24 cellular contexts compared by ENCODE assay signal in genomic region chr20:10721112-10721896, GRCh38. TPM values are rescaled to one million over a fixed set of nuclear protein-coding genes. Genes with fewer than 3 reads are reported as not detected.
DNase-seq lines count a peak whose midpoint lies in the region; ATAC-seq, FAIRE-seq and TF ChIP-seq lines count a peak whose summit lies in the region.
"Had no signal": no experiment of that assay in that cellular context is flagged by ENCODE, and none has a peak within 500 bp of the region (broad histone marks: within the 10 kb centered on the region; RNA-seq: fewer than 3 reads in every experiment).

No MANE protein-coding gene starts in this region.

- no peak for DNase-seq in HepG2 (ENCODE audit: low spot score)
- DNase-seq in right lobe of liver: no peak
- DNase-seq in brain pericyte (ENCODE audit: low read depth, low spot score): peak; percentile 41
- DNase-seq in osteoblast (ENCODE audit: insufficient read length, low spot score, missing footprints): no peak
- DNase-seq in central memory CD4-positive, alpha-beta T cell: no peak
- no peak for DNase-seq in HuH-7 (ENCODE audit: low spot score)
- DNase-seq in SIG-M5 treated with dmso at 0.1 percent for 504 hours (lab: John Stamatoyannopoulos, UW; ENCODE audit: unreplicated experiment): no peak
- DNase-seq: activated CD4-positive, alpha-beta T cell treated with anti-CD3 and anti-CD28 coated beads for 4 hours; activated T-cell treated with anti-CD3 and anti-CD28 coated beads, Interleukin-2, amount 50 U/mL, for 4 hours; adrenal gland; Caco-2; dorsolateral prefrontal cortex; H7; naive B cell; NCI-H1092; NCI-H187 treated with DMSO at 0.1 percent for 48 hours; NCI-H526; Peyer's patch; retina; T-helper 17 cell had no signal

- H4K20me1 ChIP-seq in HepG2 (ENCODE audit: insufficient read depth, low read length) (no peaks in the 10 kb centered on the region), osteoblast (ENCODE audit: insufficient read depth, low read length) (no peaks in the 10 kb centered on the region)
- H4K20me1 ChIP-seq: BLaER1 treated with 17β-estradiol and CSF1 and Interleukin-3, amounts not matched to agents 10 nM and 100 nM had no signal

- H3K27me3 ChIP-seq in HepG2 (ENCODE audit: control insufficient read depth in 1 of 2, insufficient read depth in 2 of 2, low read length in 2 of 2): no peaks in the 10 kb centered on the region
- H3K27me3 ChIP-seq in right lobe of liver: no peaks in the 10 kb centered on the region
- no peaks in the 10 kb centered on the region for H3K27me3 ChIP-seq in osteoblast (ENCODE audit: insufficient read depth, low read length)
- H3K27me3 ChIP-seq: adrenal gland; BLaER1 treated with 17β-estradiol and CSF1 and Interleukin-3, amounts not matched to agents 10 nM and 100 nM; Peyer's patch had no signal

- no peak for ATAC-seq in HepG2
- ATAC-seq in right lobe of liver: no peak
- no peak for ATAC-seq in GM21528 (IDR thresholded peaks at IDR 0.05; ENCODE audit: low FRiP score, unreplicated experiment)
- ATAC-seq: activated T-cell treated with anti-CD3 and anti-CD28 coated beads, Interleukin-2, amount 50 U/mL, for 4 hours; T-helper 17 cell had no signal

- H3K27ac ChIP-seq in HepG2 (ENCODE audit: extremely low read length, insufficient read depth, low read length): no peak overlapping the region
- no peak overlapping the region for H3K27ac ChIP-seq in right lobe of liver
- peak overlapping the region; percentile 58 for H3K27ac ChIP-seq in osteoblast (ENCODE audit: low read depth, low read length)
- H3K27ac ChIP-seq: adrenal gland; BLaER1 treated with 17β-estradiol and CSF1 and Interleukin-3, amounts not matched to agents 10 nM and 100 nM; dorsolateral prefrontal cortex; Peyer's patch; SK-N-MC had no signal

- H3K4me1 ChIP-seq in HepG2 (ENCODE audit: insufficient read depth, low read length) (peaks cover 48% of the 10 kb centered on the region), right lobe of liver (peaks cover 0 to 7% (median 0%) of the 10 kb centered on the region in 4 donors), osteoblast (ENCODE audit: insufficient read depth, low read length) (peaks cover 36% of the 10 kb centered on the region)
- H3K4me1 ChIP-seq: adrenal gland, Peyer's patch had no signal

- no peak overlapping the region for H3K9ac ChIP-seq in HepG2 (ENCODE audit: insufficient read depth, low read depth, low read length)
- H3K9ac ChIP-seq: BLaER1 treated with 17β-estradiol and CSF1 and Interleukin-3, amounts not matched to agents 10 nM and 100 nM had no signal

- BruUV-seq in HepG2 (replicated peaks; lab: Mats Ljungman, UMichigan): no TSS peak

- H3K79me2 ChIP-seq in HepG2 (ENCODE audit: insufficient read depth, low read length) (no peaks in the 10 kb centered on the region), osteoblast (ENCODE audit: insufficient read depth, low read length) (no peaks in the 10 kb centered on the region)

- 83% methylated on average over 9 of the region's 9 CpGs for WGBS in HepG2 (ENCODE audit: low lambda C conversion rate)
- WGBS in right lobe of liver (ENCODE audit: insufficient coverage, low coverage, low lambda C conversion rate, missing lambda C conversion rate): 83% methylated on average over 9 of the region's 9 CpGs

- TF ChIP-seq POLR2A in HepG2 (IDR thresholded peaks at IDR 0.05; ENCODE audit: insufficient read depth in 1 of 2, low read depth in 2 of 2, low read length in 2 of 2) (no peak), right lobe of liver (IDR thresholded peaks at IDR 0.05) (no peak)

- no peak for TF ChIP-seq RAD21 in HepG2 (CRISPR knock-in tag; IDR thresholded peaks at IDR 0.05)

- TF ChIP-seq EP300 in HepG2 (IDR thresholded peaks at IDR 0.05; ENCODE audit: low read depth in 2 of 2, low read length in 2 of 2) (no peak), HepG2 (CRISPR knock-in tag; IDR thresholded peaks at IDR 0.05; ENCODE audit: borderline replicate concordance) (no peak)

- no peak overlapping the region for H3K4me3 ChIP-seq in HepG2 (replicated peaks in 1 of 3; ENCODE audit: insufficient read depth in 1 of 3, low read depth in 2 of 3, low read length in 3 of 3)
- H3K4me3 ChIP-seq in right lobe of liver: no peak overlapping the region
- no peak overlapping the region for H3K4me3 ChIP-seq in osteoblast (ENCODE audit: insufficient read depth, low read length)
- H3K4me3 ChIP-seq: adrenal gland; BLaER1 treated with 17β-estradiol and CSF1 and Interleukin-3, amounts not matched to agents 10 nM and 100 nM; dorsolateral prefrontal cortex; Peyer's patch; SK-N-MC had no signal

- no peak for TF ChIP-seq CTCF in HepG2 (CRISPR knock-in tag; IDR thresholded peaks at IDR 0.05)
- no peak for TF ChIP-seq CTCF in right lobe of liver (IDR thresholded peaks at IDR 0.05)
- no peak for TF ChIP-seq CTCF in osteoblast (IDR thresholded peaks at IDR 0.05; ENCODE audit: extremely low read depth, low read depth, low read length)

- intact Hi-C loops in HepG2 (cut with micrococcal nuclease; ENCODE audit: unreplicated experiment) (no loop called here), right lobe of liver (cut with DNase I) (no loop called here)

- H3K9me3 ChIP-seq in HepG2 (ENCODE audit: low read length): no peaks in the 10 kb centered on the region
- no peaks in the 10 kb centered on the region for H3K9me3 ChIP-seq in right lobe of liver
- no peaks in the 10 kb centered on the region for H3K9me3 ChIP-seq in osteoblast (ENCODE audit: low read depth, low read length)
- H3K9me3 ChIP-seq: adrenal gland; BLaER1 treated with 17β-estradiol and CSF1 and Interleukin-3, amounts not matched to agents 10 nM and 100 nM; Caco-2; Peyer's patch had no signal

- H2AFZ ChIP-seq in HepG2 (ENCODE audit: low read length) (no peak overlapping the region), osteoblast (ENCODE audit: low read length) (peak overlapping the region; percentile 58)

- no peaks in the 10 kb centered on the region for H3K36me3 ChIP-seq in HepG2 (replicated peaks in 1 of 2; ENCODE audit: control insufficient read depth in 1 of 2, insufficient read depth in 2 of 2, low read length in 2 of 2)
- no peaks in the 10 kb centered on the region for H3K36me3 ChIP-seq in right lobe of liver
- no peaks in the 10 kb centered on the region for H3K36me3 ChIP-seq in osteoblast (ENCODE audit: insufficient read depth, low read length)
- H3K36me3 ChIP-seq: adrenal gland; BLaER1 treated with 17β-estradiol and CSF1 and Interleukin-3, amounts not matched to agents 10 nM and 100 nM; Peyer's patch had no signal

- CTCF ChIA-PET in HepG2 (lab: Yijun Ruan, JAX; ENCODE audit: low intra/inter-chr PET ratio, low total read pairs): no interaction called here

- H3K4me2 ChIP-seq in HepG2 (ENCODE audit: low read depth, low read length) (no peak overlapping the region), osteoblast (ENCODE audit: insufficient read depth, low read length) (peak overlapping the region; percentile 54)
- H3K4me2 ChIP-seq: BLaER1 treated with 17β-estradiol and CSF1 and Interleukin-3, amounts not matched to agents 10 nM and 100 nM had no signal

- in situ Hi-C loops in HepG2 (cut with HindIII; ENCODE audit: extremely low pct_ligation_motif_present, low pct_unique_long_range_greater_than_20kb): no loop called here

- POLR2A ChIA-PET in HepG2 (lab: Yijun Ruan, JAX): interaction anchor here (1.0 to 1.5 kb wide), 2 partner anchors 9 to 47 kb away, joined by 3 read pairs; no protein-coding TSS in a partner anchor

- no peak for FAIRE-seq in HepG2 (lab: Jason Lieb, UNC)
- FAIRE-seq: endothelial cell of umbilical vein had no signal

TF ChIP-seq in HepG2, 621 proteins besides CTCF, POLR2A, EP300 and RAD21:
- no peak for TF ChIP-seq KDM5B (CRISPR knock-in tag; IDR thresholded peaks at IDR 0.05; ENCODE audit: borderline replicate concordance)
- peak; percentile 82 for TF ChIP-seq ZNF652 (CRISPR knock-in tag; IDR thresholded peaks at IDR 0.05; ENCODE audit: borderline replicate concordance, low read depth)
- peak; percentile 18; the same call in 1 of the 2 replicates for TF ChIP-seq ZNF841 (CRISPR knock-in tag; IDR thresholded peaks at IDR 0.05; ENCODE audit: borderline replicate concordance)

RNA-seq across cellular contexts. Expression of gene JAG1, which starts 47.5 kb away (rescaled TPM):
- total RNA-seq in HepG2 (2016; rRNA removed; fragmentation: Illumina TruSeq; extraction: Trizol) (18.1 and 56.3 TPM in 2 replicates), right lobe of liver (1 to 10 TPM; 3.1 to 8.5 (median 6.7) TPM), osteoblast (49.2 and 60.1 TPM in 2 replicates)
- 30.6 and 34.3 TPM in 2 replicates for total RNA-seq in HepG2 (2016; cell fraction: cytosol; rRNA removed; fragmentation: Illumina TruSeq; extraction: Trizol; ENCODE audit: low read depth)
- 15.5 and 55.3 TPM in 2 replicates for total RNA-seq in HepG2 (2016; cell fraction: insoluble cytoplasmic fraction; rRNA removed; fragmentation: Illumina TruSeq; extraction: Trizol)
- 13.4 and 15.1 TPM in 2 replicates for total RNA-seq in HepG2 (2016; cell fraction: membrane; rRNA removed; fragmentation: Illumina TruSeq; extraction: Trizol)
- total RNA-seq in HepG2 (2016; cell fraction: nucleus; rRNA removed; fragmentation: Illumina TruSeq; extraction: Trizol): 102 and 121 TPM in 2 replicates
- polyA plus RNA-seq in HepG2 (2011; rRNA removed): 43.0 and 47.1 TPM in 2 replicates
- 33.0 and 33.7 TPM in 2 replicates for polyA plus RNA-seq in HepG2 (2011; cell fraction: cytosol; rRNA removed)
- 120 and 155 TPM in 2 replicates for polyA plus RNA-seq in HepG2 (2011; cell fraction: nucleus; rRNA removed)
- polyA plus RNA-seq in HepG2 (2012): 35.8 and 54.0 TPM in 2 replicates
- 0.86 and 1.3 TPM in 2 replicates for polyA plus RNA-seq in HepG2 (2016; cell fraction: cytosol; fragmentation: Illumina TruSeq; extraction: Trizol; ENCODE audit: low read depth)
- 9.4 and 10.2 TPM in 2 replicates for polyA plus RNA-seq in HepG2 (2016; cell fraction: insoluble cytoplasmic fraction; fragmentation: Illumina TruSeq; extraction: Trizol; ENCODE audit: low read depth)
- polyA plus RNA-seq in HepG2 (2016; cell fraction: membrane; fragmentation: Illumina TruSeq; extraction: Trizol; ENCODE audit: low read depth): 2.2 and 3.0 TPM in 2 replicates
- polyA plus RNA-seq in HepG2 (2016; cell fraction: nucleus; fragmentation: Illumina TruSeq; extraction: Trizol; ENCODE audit: insufficient read depth, low read depth): 112 and 122 TPM in 2 replicates
- 8.0 and 192 TPM in 2 replicates for polyA minus RNA-seq in HepG2 (2011; rRNA and poly(A)+ RNA removed; ENCODE audit: low replicate concordance)
- polyA minus RNA-seq in HepG2 (2011; cell fraction: cytosol; rRNA and poly(A)+ RNA removed): 103 and 108 TPM in 2 replicates
- 248 and 302 TPM in 2 replicates for polyA minus RNA-seq in HepG2 (2011; cell fraction: nucleus; rRNA and poly(A)+ RNA removed)
